ENCODE assay signal across 8 cellular contexts in genomic region chr17:62968445-62968923, GRCh38.
A peak's percentile ranks its signal among the peaks of the same experiment; 100 is the strongest.
DNase-seq lines count a peak whose midpoint lies in the region; FAIRE-seq and TF ChIP-seq lines count a peak whose summit lies in the region.

No MANE protein-coding gene starts in this region.

- peak; percentile 55 for FAIRE-seq in D721Med (lab: Jason Lieb, UNC)

- TF ChIP-seq CTCF in D721Med (IDR thresholded peaks at IDR 0.05; ENCODE audit: insufficient read depth, missing control alignments) (peak; percentile 98), GM20000 (IDR thresholded peaks at IDR 0.05; ENCODE audit: extremely low read depth, missing control alignments) (peak; percentile 38)

- DNase-seq in D721Med (ENCODE audit: insufficient read length, low spot score) (peak; percentile 51), GM20000 (ENCODE audit: low spot score) (peak; percentile 89), HuH-7.5 (ENCODE audit: low spot score) (peak; percentile 83), NOMO-1 treated with dmso at 0.1 percent for 144 hours (lab: John Stamatoyannopoulos, UW; ENCODE audit: unreplicated experiment) (peak; percentile 85), activated T-helper 1 cell treated with Interleukin-2 at 50 U/mL for 16 hours (ENCODE audit: low read depth) (peak; percentile 9), fibroblast of the conjunctiva (ENCODE audit: low read depth) (peak; percentile 89), nucleus accumbens (lab: John Stamatoyannopoulos, UW) (peak in 38 of 56 donors; percentile 1 to 67 (median 18)), cortex of kidney (lab: John Stamatoyannopoulos, UW) (no peak)
